12 cellular contexts compared by ENCODE assay signal in the genomic region with DNA sequence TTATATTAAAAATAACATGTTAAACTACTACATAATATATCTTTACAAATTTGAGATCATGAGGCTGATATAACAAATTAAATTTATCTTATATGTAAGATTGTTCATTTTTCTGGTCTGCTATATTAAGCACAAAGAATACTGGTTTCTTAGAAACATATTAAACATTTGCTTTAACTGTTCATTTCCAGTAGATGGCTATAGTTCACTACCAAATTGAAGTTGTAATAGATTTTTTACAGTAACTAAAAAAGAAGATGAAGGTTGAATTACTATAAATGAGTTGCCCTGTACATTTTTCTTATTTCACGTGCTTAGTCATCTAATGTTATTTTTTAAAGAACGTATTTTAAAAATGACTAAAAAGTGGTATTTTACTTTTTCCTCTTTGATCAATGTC. TPM values are rescaled to one million over a fixed set of nuclear protein-coding genes. Genes with fewer than 3 reads are reported as not detected.
DNase-seq lines count a peak whose midpoint lies in the region; ATAC-seq and TF ChIP-seq lines count a peak whose summit lies in the region.
"Had no signal": no experiment of that assay in that cellular context is flagged by ENCODE, and none has a peak within 500 bp of the region (broad histone marks: within the 10 kb centered on the region; RNA-seq: fewer than 3 reads in every experiment).

No MANE protein-coding gene starts in this region.

- no peak overlapping the region for H2AFZ ChIP-seq in HCT116 (ENCODE audit: low read depth, low read length, poor library complexity, severe bottlenecking)

- peaks cover 4% of the 10 kb centered on the region for H3K4me1 Mint-ChIP-seq in CD14-positive monocyte

- POLR2A ChIA-PET in HCT116 (lab: Charles Lee) = no interaction called here

- H3K9me3 ChIP-seq in HCT116 (ENCODE audit: control insufficient read depth in 1 of 2, insufficient read depth in 1 of 2, low read depth in 1 of 2, low read length in 2 of 2) (no peaks in the 10 kb centered on the region), gastroesophageal sphincter (no peaks in the 10 kb centered on the region)
- H3K9me3 ChIP-seq: gastrocnemius medialis, psoas muscle had no signal

- no peak for TF ChIP-seq POLR2A in HCT116 (IDR thresholded peaks at IDR 0.05; ENCODE audit: borderline replicate concordance, extremely low read depth, insufficient read depth, insufficient read length)
- TF ChIP-seq POLR2A in gastroesophageal sphincter (IDR thresholded peaks at IDR 0.05) = no peak

- peaks cover 0 to 5% (median 0%) of the 10 kb centered on the region in 7 donors for H3K9me3 Mint-ChIP-seq in CD14-positive monocyte
- H3K9me3 Mint-ChIP-seq: activated T-cell treated with anti-CD3 and anti-CD28 coated beads, Interleukin-2, amount 50 U/mL, for 4 hours; stimulated activated naive CD8-positive, alpha-beta T cell treated with anti-CD3 and anti-CD28 coated beads, Interleukin-15, Interleukin-2, amounts not matched to agents 100 ng/mL and 50 ng/mL, for 24 hours had no signal

- H3K36me3 ChIP-seq in HCT116 (ENCODE audit: control insufficient read depth in 1 of 2, insufficient read depth in 2 of 2, low read length in 2 of 2) (no peaks in the 10 kb centered on the region), gastroesophageal sphincter (no peaks in the 10 kb centered on the region)
- H3K36me3 ChIP-seq: gastrocnemius medialis had no signal

- ATAC-seq in HCT116 (no peak), HG02885 (IDR thresholded peaks at IDR 0.05; ENCODE audit: poor library complexity, unreplicated experiment) (no peak), gastroesophageal sphincter (no peak)
- ATAC-seq: activated T-cell treated with anti-CD3 and anti-CD28 coated beads, Interleukin-2, amount 50 U/mL, for 4 hours; gastrocnemius medialis; psoas muscle had no signal

- no peaks in the 10 kb centered on the region for H4K20me1 ChIP-seq in HCT116 (ENCODE audit: insufficient read depth)

- TF ChIP-seq RAD21 in HCT116 (IDR thresholded peaks at IDR 0.05; ENCODE audit: low read depth) = peak; percentile 62

- CTCF ChIA-PET in HCT116 (lab: Charles Lee) = interaction anchor here (1.3 to 1.4 kb wide), 2 partner anchors 165 to 386 kb away, joined by 3 to 8 read pairs; no protein-coding TSS in a partner anchor

- 20 to 45% methylated on average over 2 of the region's 2 CpGs for WGBS in gastroesophageal sphincter (ENCODE audit: low coverage in 1 of 2), 2 donors

- TF ChIP-seq CTCF in AG09309 (IDR thresholded peaks at IDR 0.05; ENCODE audit: control insufficient read depth, insufficient read depth, low read depth, low read length, missing control alignments) (peak; percentile 16), HCT116 (IDR thresholded peaks at IDR 0.05 in 2 of 3, conservative IDR thresholded peaks at IDR 0.05 in 1 of 3; ENCODE audit: borderline replicate concordance in 1 of 3, insufficient read depth in 1 of 3, low read depth in 2 of 3, low read length in 2 of 3) (peak in 1 of 3 experiments; percentile 19; a peak in 2 of 6 replicates), fibroblast of pulmonary artery (IDR thresholded peaks at IDR 0.05; ENCODE audit: low read length, missing control alignments) (peak; percentile 29), gastroesophageal sphincter (IDR thresholded peaks at IDR 0.05) (peak in 1 of 4 experiments; percentile 10), CD14-positive monocyte (IDR thresholded peaks at IDR 0.05) (no peak)

- TF ChIP-seq EP300 in gastroesophageal sphincter (IDR thresholded peaks at IDR 0.05) = no peak

- peaks cover 7 to 12% of the 10 kb centered on the region in 2 donors for H3K36me3 Mint-ChIP-seq in CD14-positive monocyte

- H3K4me3 ChIP-seq in AG09309 (ENCODE audit: control insufficient read depth, low read depth, low read length) (no peak overlapping the region), HCT116 (replicated peaks in 1 of 2; ENCODE audit: low read depth in 1 of 2, low read length in 2 of 2) (no peak overlapping the region), fibroblast of pulmonary artery (replicated peaks; ENCODE audit: low read depth, low read length) (no peak overlapping the region), gastroesophageal sphincter (no peak overlapping the region)
- H3K4me3 ChIP-seq: gastrocnemius medialis, psoas muscle had no signal

- DNase-seq in AG09309 (ENCODE audit: low read depth) (no peak), HCT116 (ENCODE audit: low read depth, low spot score) (no peak), OCI-M1 (lab: John Stamatoyannopoulos, UW) (peak; percentile 28), fibroblast of pulmonary artery (ENCODE audit: low read depth) (peak; percentile 58), CD14-positive monocyte (ENCODE audit: low spot score) (no peak)
- no peak for DNase-seq in stimulated activated CD8-positive, alpha-beta memory T cell treated with anti-CD3 and anti-CD28 coated beads, Interleukin-4, amount 100 ng/mL, for 48 hours
- DNase-seq: activated T-cell treated with anti-CD3 and anti-CD28 coated beads, Interleukin-2, amount 50 U/mL, for 4 hours; gastrocnemius medialis; psoas muscle had no signal

- no peak overlapping the region for H3K9ac ChIP-seq in HCT116 (ENCODE audit: low read length)

- no peaks in the 10 kb centered on the region for H3K9me2 ChIP-seq in HCT116 (ENCODE audit: insufficient read depth)

- no peaks in the 10 kb centered on the region for H3K79me2 ChIP-seq in HCT116 (ENCODE audit: insufficient read depth, low read length)

- RAD21 ChIA-PET in HCT116 (lab: Charles Lee; ENCODE audit: low non-redundant PET in 1 of 2, low total read pairs in 2 of 2, uncharacterized antibody in 2 of 2, unreplicated experiment in 2 of 2) = no interaction called here

- H3K4me1 ChIP-seq in HCT116 (ENCODE audit: control insufficient read depth in 1 of 2, insufficient read depth in 2 of 2, low read length in 2 of 2) (no peaks in the 10 kb centered on the region), gastroesophageal sphincter (no peaks in the 10 kb centered on the region)
- H3K4me1 ChIP-seq: gastrocnemius medialis, psoas muscle had no signal

- no peak overlapping the region for H3K27ac ChIP-seq in HCT116 (ENCODE audit: low read depth, low read length)
- no peak overlapping the region for H3K27ac ChIP-seq in gastroesophageal sphincter
- H3K27ac ChIP-seq: gastrocnemius medialis, psoas muscle had no signal

- H3K4me2 ChIP-seq in HCT116 (ENCODE audit: low read length) = no peak overlapping the region

- H3K27me3 Mint-ChIP-seq in CD14-positive monocyte (ENCODE audit: low read depth in 3 of 3) = no peaks in the 10 kb centered on the region
- H3K27me3 Mint-ChIP-seq: stimulated activated naive CD8-positive, alpha-beta T cell treated with anti-CD3 and anti-CD28 coated beads, Interleukin-15, Interleukin-2, amounts not matched to agents 100 ng/mL and 50 ng/mL, for 24 hours had no signal

- H3K27ac Mint-ChIP-seq in CD14-positive monocyte = no peak overlapping the region
- H3K27ac Mint-ChIP-seq: stimulated activated naive CD8-positive, alpha-beta T cell treated with anti-CD3 and anti-CD28 coated beads, Interleukin-15, Interleukin-2, amounts not matched to agents 100 ng/mL and 50 ng/mL, for 24 hours had no signal

- no TSS peak for BruUV-seq in HCT116 (replicated peaks; lab: Mats Ljungman, UMichigan)

- no peak overlapping the region for H3K4me3 Mint-ChIP-seq in CD14-positive monocyte
- H3K4me3 Mint-ChIP-seq: activated T-cell treated with anti-CD3 and anti-CD28 coated beads, Interleukin-2, amount 50 U/mL, for 4 hours; stimulated activated naive CD8-positive, alpha-beta T cell treated with anti-CD3 and anti-CD28 coated beads, Interleukin-15, Interleukin-2, amounts not matched to agents 100 ng/mL and 50 ng/mL, for 24 hours had no signal

- intact Hi-C loops in HCT116 (cut with micrococcal nuclease) = loop anchor here (5.0 to 10.0 kb wide), 5 partner anchors 163 to 1603 kb away; no protein-coding TSS in a partner anchor
- intact Hi-C loops in CD14-positive monocyte (cut with micrococcal nuclease) = loop anchor here in 1 of 2 donors (10.0 kb wide), 1 partner anchor 1690 kb away; no protein-coding TSS in a partner anchor

- no peaks in the 10 kb centered on the region for H3K27me3 ChIP-seq in HCT116 (ENCODE audit: insufficient read depth, low read length)
- no peaks in the 10 kb centered on the region for H3K27me3 ChIP-seq in gastroesophageal sphincter
- H3K27me3 ChIP-seq: gastrocnemius medialis had no signal

TF ChIP-seq in HCT116, 20 proteins besides CTCF, POLR2A, EP300 and RAD21 (continues in another document):
- TF ChIP-seq, protein P1, sequence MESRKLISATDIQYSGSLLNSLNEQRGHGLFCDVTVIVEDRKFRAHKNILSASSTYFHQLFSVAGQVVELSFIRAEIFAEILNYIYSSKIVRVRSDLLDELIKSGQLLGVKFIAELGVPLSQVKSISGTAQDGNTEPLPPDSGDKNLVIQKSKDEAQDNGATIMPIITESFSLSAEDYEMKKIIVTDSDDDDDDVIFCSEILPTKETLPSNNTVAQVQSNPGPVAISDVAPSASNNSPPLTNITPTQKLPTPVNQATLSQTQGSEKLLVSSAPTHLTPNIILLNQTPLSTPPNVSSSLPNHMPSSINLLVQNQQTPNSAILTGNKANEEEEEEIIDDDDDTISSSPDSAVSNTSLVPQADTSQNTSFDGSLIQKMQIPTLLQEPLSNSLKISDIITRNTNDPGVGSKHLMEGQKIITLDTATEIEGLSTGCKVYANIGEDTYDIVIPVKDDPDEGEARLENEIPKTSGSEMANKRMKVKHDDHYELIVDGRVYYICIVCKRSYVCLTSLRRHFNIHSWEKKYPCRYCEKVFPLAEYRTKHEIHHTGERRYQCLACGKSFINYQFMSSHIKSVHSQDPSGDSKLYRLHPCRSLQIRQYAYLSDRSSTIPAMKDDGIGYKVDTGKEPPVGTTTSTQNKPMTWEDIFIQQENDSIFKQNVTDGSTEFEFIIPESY (IDR thresholded peaks at IDR 0.05; ENCODE audit: extremely low read depth, insufficient replicate concordance, low read length) = no peak
- TF ChIP-seq YY1 (IDR thresholded peaks at IDR 0.05; ENCODE audit: extremely low read depth, insufficient replicate concordance, low read depth, low read length) = no peak
- no peak for TF ChIP-seq ZNF274 (IDR thresholded peaks at IDR 0.05; ENCODE audit: low read depth, low read length)
- no peak for TF ChIP-seq ELF1 (IDR thresholded peaks at IDR 0.05; ENCODE audit: borderline replicate concordance, low read depth)
- no peak for TF ChIP-seq CBX3 (IDR thresholded peaks at IDR 0.05; ENCODE audit: low read depth)
- no peak for TF ChIP-seq EZH2 (IDR thresholded peaks at IDR 0.05)
- no peak for TF ChIP-seq EZH2phosphoT487 (IDR thresholded peaks at IDR 0.05; ENCODE audit: borderline replicate concordance)

RNA-seq across cellular contexts. Expression of gene ZNF407, which starts 57.0 kb away (rescaled TPM):
- total RNA-seq in HCT116 (2021; ENCODE audit: unreplicated experiment) = 7.6 TPM
- 2.0 and 2.2 TPM in 2 replicates for polyA plus RNA-seq in HCT116 (2012)
- total RNA-seq in gastroesophageal sphincter = 10 to 100 TPM; 18.1 to 29.1 (median 19.7) TPM
- 1 to 10 TPM; 1.3 to 1.6 TPM for polyA plus RNA-seq in CD14-positive monocyte

Comparison
In these comparisons a context has a peak if more than half of its experiments do, and no peak if none do; other contexts are left out.
1. DNase-seq: peak in OCI-M1 (single experiment) and fibroblast of pulmonary artery (single experiment); none in AG09309 (single experiment), HCT116 (single experiment), CD14-positive monocyte (single experiment) and stimulated activated CD8-positive, alpha-beta memory T cell treated with anti-CD3 and anti-CD28 coated beads, Interleukin-4, amount 100 ng/mL, for 48 hours (single experiment).